In the genomic region with DNA sequence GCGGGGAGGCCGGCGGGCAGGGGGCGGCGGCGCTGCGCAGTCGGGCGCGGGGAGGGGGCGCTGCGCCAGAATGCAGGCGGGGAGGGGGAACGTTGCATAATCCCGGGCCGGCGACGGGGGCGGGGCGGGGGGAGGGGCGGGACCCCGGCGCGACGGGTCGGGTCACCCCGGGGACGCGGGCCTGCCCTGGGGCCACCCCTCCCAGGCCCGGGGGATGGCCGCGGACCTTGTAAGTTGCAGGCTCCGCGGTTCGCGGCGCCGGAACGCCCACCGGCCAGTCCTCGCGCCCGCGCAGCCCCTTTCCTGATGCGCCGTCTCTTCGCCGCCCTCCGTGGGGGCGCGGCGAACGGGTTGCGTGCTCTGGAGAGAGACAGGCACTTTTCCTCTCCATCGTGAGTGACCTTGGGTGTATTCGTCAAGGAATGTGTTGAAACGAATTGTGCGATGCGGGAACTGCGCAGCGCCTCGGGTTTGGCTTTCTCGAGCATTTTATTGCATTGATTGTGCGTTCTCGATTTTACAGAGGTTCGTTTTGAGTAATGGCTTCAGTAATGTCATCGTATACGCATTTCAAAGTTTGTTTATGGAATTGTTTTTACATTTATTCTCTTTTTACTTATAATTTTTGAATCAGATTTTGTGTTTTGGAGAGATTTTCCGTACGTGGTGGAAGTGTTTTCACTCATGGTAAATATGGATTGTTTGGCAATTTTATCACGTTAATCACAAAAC, we compare ENCODE assay signal across 8 cellular contexts. TPM values are rescaled to one million over a fixed set of nuclear protein-coding genes. Genes with fewer than 3 reads are reported as not detected.
DNase-seq lines count a peak whose midpoint lies in the region; ATAC-seq lines count a peak whose summit lies in the region.

No MANE protein-coding gene starts in this region.

- DNase-seq in NOMO-1 treated with DMSO at 0.1 percent for 48 hours (lab: John Stamatoyannopoulos, UW; ENCODE audit: unreplicated experiment) (peak; percentile 27), NOMO-1 treated with dmso at 0.1 percent for 144 hours (lab: John Stamatoyannopoulos, UW; ENCODE audit: unreplicated experiment) (no peak), NCI-H1105 treated with DMSO at 0.1 percent for 48 hours (lab: John Stamatoyannopoulos, UW) (peak; percentile 39), dedifferentiated amniotic fluid mesenchymal stem cell (ENCODE audit: extremely low spot score) (peak; percentile 45), left lobe of liver (ENCODE audit: low spot score) (peak; percentile 64)
- DNase-seq in stimulated activated CD4-positive, alpha-beta T cell treated with anti-CD3 and anti-CD28 coated beads, Interleukin-4, amount 100 ng/mL, for 4 hours, result peak; percentile 26 to 36

- ATAC-seq in HG02759 (IDR thresholded peaks at IDR 0.05; ENCODE audit: unreplicated experiment) (peak; percentile 35), left lobe of liver (peak; percentile 40)
- peak; percentile 2 to 8 for ATAC-seq in activated CD4-positive, CD25-positive, alpha-beta regulatory T cell treated with anti-CD3 and anti-CD28 coated beads, Interleukin-2, amount 50 U/mL, for 24 hours

RNA-seq across cellular contexts. Expression of a gene that starts 0.8 kb away (rescaled TPM):
- 18.3 TPM for total RNA-seq in left lobe of liver
